In the genomic region with DNA sequence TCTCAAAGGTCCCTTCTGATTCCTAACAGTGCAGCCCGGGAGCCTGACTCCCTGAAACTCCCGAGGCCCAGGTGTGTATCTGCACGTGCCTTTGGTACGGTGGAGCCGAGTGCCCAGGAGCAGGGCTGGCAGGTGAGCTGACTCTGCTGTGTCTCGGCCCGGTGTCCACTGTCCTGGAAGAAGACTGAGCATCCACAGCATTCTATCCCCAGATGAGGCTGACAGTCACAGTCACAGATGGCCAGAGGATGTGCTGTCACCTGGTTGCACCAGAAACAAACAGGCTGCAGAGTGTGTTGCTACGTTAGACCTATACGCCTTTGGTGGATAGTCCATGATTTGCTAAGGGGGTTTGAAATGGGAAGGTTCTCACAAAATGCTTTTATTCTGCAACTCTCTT, we compare ENCODE assay signal across 18 cellular contexts. TPM values are rescaled to one million over a fixed set of nuclear protein-coding genes. Genes with fewer than 3 reads are reported as not detected.
A peak's percentile ranks its signal among the peaks of the same experiment; 100 is the strongest.
DNase-seq lines count a peak whose midpoint lies in the region; ATAC-seq and TF ChIP-seq lines count a peak whose summit lies in the region.
"Had no signal": no experiment of that assay in that cellular context is flagged by ENCODE, and none has a peak within 500 bp of the region (broad histone marks: within the 10 kb centered on the region; RNA-seq: fewer than 3 reads in every experiment).

No MANE protein-coding gene starts in this region.

- peak overlapping the region; percentile 58 for H3K4me2 ChIP-seq in smooth muscle cell

- peak; percentile 49 for DNase-seq in activated CD8-positive, alpha-beta memory T cell treated with anti-CD3 and anti-CD28 coated beads, Interleukin-2, amount 50 U/mL, for 48 hours
- no peak for DNase-seq in activated CD8-positive, alpha-beta memory T cell treated with anti-CD3 and anti-CD28 coated beads, Interleukin-2, amount 50 U/mL, for 4 hours
- DNase-seq in T-helper 17 cell (no peak), right lobe of liver (no peak), smooth muscle cell (lab: John Stamatoyannopoulos, UW; ENCODE audit: unreplicated experiment) (no peak), NCI-H146 (lab: John Stamatoyannopoulos, UW) (no peak), DMS79 treated with DMSO at 0.1 percent for 48 hours (lab: John Stamatoyannopoulos, UW) (no peak)
- DNase-seq: NCI-H2081 treated with DMSO at 0.1 percent for 48 hours had no signal

- no peaks in the 10 kb centered on the region for H4K20me1 ChIP-seq in smooth muscle cell (ENCODE audit: low read depth)

- H3K27ac ChIP-seq in right lobe of liver (no peak overlapping the region), smooth muscle cell (ENCODE audit: low read depth) (no peak overlapping the region)
- H3K27ac ChIP-seq: colonic mucosa, vagina had no signal

- H2AFZ ChIP-seq in smooth muscle cell (ENCODE audit: low read depth) = peak overlapping the region; percentile 47

- no peaks in the 10 kb centered on the region for H3K36me3 Mint-ChIP-seq in T-helper 17 cell (ENCODE audit: low read depth)
- H3K36me3 Mint-ChIP-seq: IgD-negative memory B cell, naive B cell had no signal

- H3K4me1 ChIP-seq in right lobe of liver = peaks cover 0 to 5% (median 0%) of the 10 kb centered on the region in 4 donors
- H3K4me1 ChIP-seq in smooth muscle cell (ENCODE audit: low read depth) = no peaks in the 10 kb centered on the region
- H3K4me1 ChIP-seq: colonic mucosa had no signal

- peak overlapping the region; percentile 29 for H3K27ac Mint-ChIP-seq in T-helper 17 cell
- H3K27ac Mint-ChIP-seq: activated naive CD4-positive, alpha-beta T cell treated with anti-CD3 and anti-CD28 coated beads for 36 hours had no signal

- H3K9me3 ChIP-seq in T-helper 17 cell (ENCODE audit: control insufficient read depth, low read length, poor library complexity, severe bottlenecking) (no peaks in the 10 kb centered on the region), right lobe of liver (no peaks in the 10 kb centered on the region), smooth muscle cell (replicated peaks; ENCODE audit: low read depth) (no peaks in the 10 kb centered on the region)
- H3K9me3 ChIP-seq: colonic mucosa, vagina had no signal

- no peak for TF ChIP-seq POLR2A in right lobe of liver (IDR thresholded peaks at IDR 0.05)

- peaks cover 8% of the 10 kb centered on the region for H3F3A ChIP-seq in smooth muscle cell (ENCODE audit: low read depth)

- no peak for ATAC-seq in T-helper 17 cell
- ATAC-seq in right lobe of liver = peak in 3 of 4 donors; percentile 9 to 19 (median 16)
- ATAC-seq in HG03520 (IDR thresholded peaks at IDR 0.05; ENCODE audit: unreplicated experiment) = no peak

- no peaks in the 10 kb centered on the region for H3K36me3 ChIP-seq in right lobe of liver
- H3K36me3 ChIP-seq in smooth muscle cell (ENCODE audit: low read depth) = no peaks in the 10 kb centered on the region
- H3K36me3 ChIP-seq: colonic mucosa, vagina had no signal

- intact Hi-C loops in right lobe of liver (cut with DNase I) = loop anchor here (1.0 to 2.0 kb wide), 2 partner anchors 65 to 67 kb away; no protein-coding TSS in a partner anchor

- H3K27me3 Mint-ChIP-seq in T-helper 17 cell = peaks cover 8% of the 10 kb centered on the region
- H3K27me3 Mint-ChIP-seq: IgD-negative memory B cell had no signal

- H3K4me3 ChIP-seq in right lobe of liver (no peak overlapping the region), smooth muscle cell (no peak overlapping the region)
- H3K4me3 ChIP-seq: colonic mucosa, vagina had no signal

- H3K27me3 ChIP-seq in right lobe of liver = no peaks in the 10 kb centered on the region
- no peaks in the 10 kb centered on the region for H3K27me3 ChIP-seq in smooth muscle cell (ENCODE audit: low read depth)
- H3K27me3 ChIP-seq: colonic mucosa, vagina had no signal

- peaks cover 2% of the 10 kb centered on the region for H3K4me1 Mint-ChIP-seq in T-helper 17 cell
- H3K4me1 Mint-ChIP-seq: IgD-negative memory B cell had no signal

- H3K4me3 Mint-ChIP-seq in T-helper 17 cell = no peak overlapping the region
- H3K4me3 Mint-ChIP-seq: activated naive CD4-positive, alpha-beta T cell treated with anti-CD3 and anti-CD28 coated beads for 36 hours; IgD-negative memory B cell; naive B cell had no signal

- TF ChIP-seq CTCF in right lobe of liver (IDR thresholded peaks at IDR 0.05) = no peak
- no peak for TF ChIP-seq CTCF in smooth muscle cell (IDR thresholded peaks at IDR 0.05; ENCODE audit: borderline replicate concordance, insufficient read depth, poor library complexity, severe bottlenecking)

- 49% methylated on average over 3 of the region's 9 CpGs for WGBS in right lobe of liver (ENCODE audit: insufficient coverage, low coverage, low lambda C conversion rate, missing lambda C conversion rate)
- whole genome bisulfite sequencing in smooth muscle cell (ENCODE audit: low lambda C conversion rate) = 91% methylated on average over 9 of the region's 9 CpGs

- no peaks in the 10 kb centered on the region for H3K79me2 ChIP-seq in smooth muscle cell (ENCODE audit: low read depth)

- H3K9ac ChIP-seq in smooth muscle cell (ENCODE audit: low read depth) = no peak overlapping the region

RNA-seq across cellular contexts. Expression of a gene that starts 9.8 kb away (rescaled TPM):
- under 1 TPM in 1 of 2 donors, not detected in 1; 0.15 TPM for total RNA-seq in T-helper 17 cell
- total RNA-seq in right lobe of liver = not detected
- 0.31 TPM in 1 of 2 replicates, not detected in the other for total RNA-seq in smooth muscle cell
- polyA plus RNA-seq in smooth muscle cell = 0.15 TPM in 1 of 2 replicates, not detected in the other
- total RNA-seq: A673; activated naive CD4-positive, alpha-beta T cell treated with anti-CD3 and anti-CD28 coated beads for 36 hours; colonic mucosa; left ventricle myocardium superior; pulmonary artery endothelial cell; SK-MEL-5; vagina had no signal
- polyA plus RNA-seq: IgD-negative memory B cell had no signal

RNA-seq across cellular contexts. Expression of a gene that starts 44.2 kb away (rescaled TPM):
- total RNA-seq in T-helper 17 cell (10 to 100 TPM; 16.5 to 28.0 TPM), right lobe of liver (10 to 100 TPM; 10.5 to 18.7 (median 12.8) TPM), smooth muscle cell (15.1 and 22.4 TPM in 2 replicates)
- polyA plus RNA-seq in smooth muscle cell = 18.1 and 20.1 TPM in 2 replicates

RNA-seq across cellular contexts. Expression of a gene that starts 48.4 kb away (rescaled TPM):
- total RNA-seq in T-helper 17 cell (10 to 100 TPM; 74.0 to 78.2 TPM), right lobe of liver (1 to 10 TPM; 4.9 to 7.8 (median 6.5) TPM), smooth muscle cell (33.2 and 46.7 TPM in 2 replicates)
- polyA plus RNA-seq in smooth muscle cell = 11.4 and 15.4 TPM in 2 replicates

Comparison
In these comparisons a context has a peak if more than half of its experiments do, and no peak if none do; other contexts are left out.
1. ATAC-seq: peak in right lobe of liver (3 of 4); none in T-helper 17 cell (single experiment) and HG03520 (single experiment).